ENCODE assay signal across 8 cellular contexts in genomic region chr11:45771942-45772522, GRCh38. TPM values are rescaled to one million over a fixed set of nuclear protein-coding genes. Genes with fewer than 3 reads are reported as not detected.
DNase-seq lines count a peak whose midpoint lies in the region; ATAC-seq, FAIRE-seq and TF ChIP-seq lines count a peak whose summit lies in the region.

No MANE protein-coding gene starts in this region.

- no peaks in the 10 kb centered on the region for H4K20me1 ChIP-seq in astrocyte (ENCODE audit: insufficient read depth, low read length)

- H3K27me3 ChIP-seq in astrocyte (ENCODE audit: insufficient read depth, low read length), result peaks cover 16% of the 10 kb centered on the region

- H3K4me2 ChIP-seq in astrocyte (ENCODE audit: low read length), result peak overlapping the region; percentile 99

- peak; percentile 86 for ATAC-seq in HG02798 (IDR thresholded peaks at IDR 0.05; ENCODE audit: poor library complexity, unreplicated experiment)
- no peak for ATAC-seq in GM19467 (IDR thresholded peaks at IDR 0.05; ENCODE audit: unreplicated experiment)

- H3K4me3 Mint-ChIP-seq in T-helper 2 cell treated with Interferon-gamma antibody and Interleukin-4, amounts not matched to agents 5 μg/mL and 100 μg/mL, for 36 hours, result peak overlapping the region; percentile 94
- H3K4me3 Mint-ChIP-seq in astrocyte (ENCODE audit: unreplicated experiment), result peak overlapping the region; percentile 82

- no peaks in the 10 kb centered on the region for H3K36me3 Mint-ChIP-seq in T-helper 2 cell treated with Interferon-gamma antibody and Interleukin-4, amounts not matched to agents 5 μg/mL and 100 μg/mL, for 36 hours (ENCODE audit: low read depth)
- H3K36me3 Mint-ChIP-seq in astrocyte (ENCODE audit: low read depth, unreplicated experiment), result peaks cover 1% of the 10 kb centered on the region

- DNase-seq in NCI-H146 (lab: John Stamatoyannopoulos, UW) (peak; percentile 80), astrocyte (ENCODE audit: low read depth) (peak; percentile 36), hypothalamus (lab: John Stamatoyannopoulos, UW) (peak in 49 of 51 donors; percentile 29 to 87 (median 71)), retinal pigment epithelial cell (ENCODE audit: low read depth) (peak; percentile 16)
- DNase-seq in T-helper 2 cell treated with Interferon-gamma antibody and Interleukin-4, amounts not matched to agents 5 μg/mL and 100 μg/mL, for 36 hours (ENCODE audit: low spot score), result peak; percentile 82

- H2AFZ ChIP-seq in astrocyte (ENCODE audit: low read depth, low read length), result peak overlapping the region; percentile 97

- no peaks in the 10 kb centered on the region for H3K9me3 Mint-ChIP-seq in T-helper 2 cell treated with Interferon-gamma antibody and Interleukin-4, amounts not matched to agents 5 μg/mL and 100 μg/mL, for 36 hours
- H3K9me3 Mint-ChIP-seq in astrocyte (ENCODE audit: unreplicated experiment), result no peaks in the 10 kb centered on the region

- TF ChIP-seq CTCF in GM12874 (IDR thresholded peaks at IDR 0.05; ENCODE audit: insufficient read depth, low read depth, low read length), result peak; percentile 97
- peak; percentile 67 for TF ChIP-seq CTCF in astrocyte (IDR thresholded peaks at IDR 0.05; ENCODE audit: insufficient read depth, low read depth, low read length)
- TF ChIP-seq CTCF in retinal pigment epithelial cell (conservative IDR thresholded peaks at IDR 0.05; ENCODE audit: low read depth, low read length), result peak; percentile 96

- no peaks in the 10 kb centered on the region for H3K9me3 ChIP-seq in astrocyte (ENCODE audit: insufficient read depth, low read depth, low read length)

- H3K9ac ChIP-seq in astrocyte (ENCODE audit: low read length), result peak overlapping the region; percentile 67

- H3K27ac Mint-ChIP-seq in T-helper 2 cell treated with Interferon-gamma antibody and Interleukin-4, amounts not matched to agents 5 μg/mL and 100 μg/mL, for 36 hours, result peak overlapping the region; percentile 67
- H3K27ac Mint-ChIP-seq in astrocyte (ENCODE audit: unreplicated experiment), result peak overlapping the region; percentile 2

- H3K4me3 ChIP-seq in astrocyte (ENCODE audit: insufficient read depth, low read depth, low read length) (peak overlapping the region; percentile 64), retinal pigment epithelial cell (ENCODE audit: low read length) (peak overlapping the region; percentile 59)

- no peaks in the 10 kb centered on the region for H3K36me3 ChIP-seq in astrocyte (ENCODE audit: insufficient read depth, low read length)

- H3K27me3 Mint-ChIP-seq in T-helper 2 cell treated with Interferon-gamma antibody and Interleukin-4, amounts not matched to agents 5 μg/mL and 100 μg/mL, for 36 hours (ENCODE audit: low read depth), result peaks cover 9% of the 10 kb centered on the region
- H3K27me3 Mint-ChIP-seq in astrocyte (ENCODE audit: low read depth, unreplicated experiment), result peaks cover 68% of the 10 kb centered on the region

- no peaks in the 10 kb centered on the region for H3K79me2 ChIP-seq in astrocyte (ENCODE audit: insufficient read depth, low read length)

- no peak overlapping the region for H3K27ac ChIP-seq in astrocyte (ENCODE audit: low read depth, low read length)

- H3K4me1 ChIP-seq in astrocyte (ENCODE audit: insufficient read depth, low read length), result no peaks in the 10 kb centered on the region

- no peak for FAIRE-seq in astrocyte (lab: Jason Lieb, UNC)

- peaks cover 17% of the 10 kb centered on the region for H3K4me1 Mint-ChIP-seq in T-helper 2 cell treated with Interferon-gamma antibody and Interleukin-4, amounts not matched to agents 5 μg/mL and 100 μg/mL, for 36 hours (ENCODE audit: low read depth)
- H3K4me1 Mint-ChIP-seq in astrocyte (ENCODE audit: low read depth, unreplicated experiment), result no peaks in the 10 kb centered on the region

RNA-seq across cellular contexts. Expression of gene SLC35C1, which starts 32.9 kb away (rescaled TPM):
- total RNA-seq in astrocyte, result 23.4 and 24.0 TPM in 2 replicates

Comparison
In these comparisons a context has a peak if more than half of its experiments do, and no peak if none do; other contexts are left out.
1. DNase-seq: peak in every context shown above with its lines; median percentile 82 in T-helper 2 cell treated with Interferon-gamma antibody and Interleukin-4, amounts not matched to agents 5 μg/mL and 100 μg/mL, for 36 hours; 80 in NCI-H146; 71 in hypothalamus; 36 in astrocyte; 16 in retinal pigment epithelial cell.